Comparison of ENCODE assay signal across 8 cellular contexts in genomic region chr14:75223664-75224154, GRCh38. TPM values are rescaled to one million over a fixed set of nuclear protein-coding genes. Genes with fewer than 3 reads are reported as not detected.
A peak's percentile ranks its signal among the peaks of the same experiment; 100 is the strongest.
DNase-seq lines count a peak whose midpoint lies in the region; ATAC-seq and TF ChIP-seq lines count a peak whose summit lies in the region.

No MANE protein-coding gene starts in this region.

- H3K9ac ChIP-seq in H9 (ENCODE audit: extremely low read depth, insufficient read length, low read length) = no peak overlapping the region

- H2BK12ac ChIP-seq in H9 (ENCODE audit: insufficient read length, low read depth, low read length) = no peak overlapping the region

- H3K9me3 Mint-ChIP-seq in H9 = no peaks in the 10 kb centered on the region

- H3K36me3 Mint-ChIP-seq in H9 (ENCODE audit: insufficient read depth in 1 of 3, low read depth in 3 of 3) = no peaks in the 10 kb centered on the region

- peaks cover 31% of the 10 kb centered on the region in 2 experiments for H3K4me1 Mint-ChIP-seq in H9

- no peaks in the 10 kb centered on the region for H3K23me2 ChIP-seq in H9 (ENCODE audit: insufficient read length, low read depth, low read length, poor library complexity, severe bottlenecking)

- no peak overlapping the region for H3K56ac ChIP-seq in H9 (ENCODE audit: insufficient read length, low read depth, low read length)

- ATAC-seq in heart right ventricle = peak in 7 of 8 donors; percentile 60 to 79 (median 68)
- ATAC-seq in HG03521 (IDR thresholded peaks at IDR 0.05; ENCODE audit: unreplicated experiment) = no peak

- no peak overlapping the region for H2BK15ac ChIP-seq in H9 (ENCODE audit: low read depth, low read length)

- WGBS in H9 (ENCODE audit: extremely low coverage, insufficient read length, low lambda C conversion rate) = no CpG with 5 or more reads among the region's 4 CpGs
- WGBS in heart right ventricle, 2 donors = 65 to 71% methylated on average over 4 of the region's 4 CpGs

- no peak overlapping the region for H2AK5ac ChIP-seq in H9 (ENCODE audit: insufficient read length, low read length)

- no peaks in the 10 kb centered on the region for H3K27me3 Mint-ChIP-seq in H9 (ENCODE audit: low read depth)

- DNase-seq in EL = peak; percentile 45
- peak; percentile 52 for DNase-seq in H9
- peak; percentile 66 for DNase-seq in OCI-M1 (lab: John Stamatoyannopoulos, UW)
- peak in 1 of 2 donors; percentile 64 for DNase-seq in heart right ventricle
- DNase-seq in NCI-H748 treated with DMSO at 0.1 percent for 48 hours (lab: John Stamatoyannopoulos, UW) = no peak
- DNase-seq in GM03348 (ENCODE audit: low spot score) = no peak
- DNase-seq in T-helper 2 cell = no peak

- H3T11ph ChIP-seq in H9 (ENCODE audit: low read length) = no peak overlapping the region

- no peak overlapping the region for H3K4me3 ChIP-seq in heart right ventricle

- no peaks in the 10 kb centered on the region for H3K79me1 ChIP-seq in H9 (ENCODE audit: insufficient read depth, low read depth, low read length, poor library complexity, severe bottlenecking)

- no peak overlapping the region for H3K23ac ChIP-seq in H9 (ENCODE audit: insufficient read length, low read depth, low read length)

- H3K27me3 ChIP-seq in H9 (ENCODE audit: insufficient read depth, low read length) (no peaks in the 10 kb centered on the region), heart right ventricle (no peaks in the 10 kb centered on the region)

- H3K4me1 ChIP-seq in H9 (ENCODE audit: insufficient read depth, low read length) (peaks cover 5% of the 10 kb centered on the region; the same call in 1 of the 2 replicates), heart right ventricle (peaks cover 0 to 51% (median 0%) of the 10 kb centered on the region in 9 donors)

- H4K5ac ChIP-seq in H9 (ENCODE audit: insufficient read length, low read depth, low read length) = no peak overlapping the region

- H3K4me3 Mint-ChIP-seq in H9 = peak overlapping the region; percentile 17 to 53; a peak in 3 of 5 replicates

- TF ChIP-seq CTCF in H9 (conservative IDR thresholded peaks at IDR 0.05) (no peak), heart right ventricle (IDR thresholded peaks at IDR 0.05) (no peak)

- H2AFZ ChIP-seq in H9 (ENCODE audit: low read length) = no peak overlapping the region

- H3K27ac ChIP-seq in H9 (ENCODE audit: insufficient read length, low read depth, low read length) (peak overlapping the region; percentile 52), heart right ventricle (no peak overlapping the region)

- H3K18ac ChIP-seq in H9 (ENCODE audit: insufficient read length, low read depth, low read length) = peak overlapping the region; percentile 50

- no peak overlapping the region for H3K4ac ChIP-seq in H9 (ENCODE audit: low read depth, low read length)

- H2BK120ac ChIP-seq in H9 (ENCODE audit: low read depth, low read length, poor library complexity, severe bottlenecking) = no peak overlapping the region

- no peaks in the 10 kb centered on the region for H4K20me1 ChIP-seq in H9 (ENCODE audit: control insufficient read depth, insufficient read depth, insufficient read length)

- no peaks in the 10 kb centered on the region for H3K79me2 ChIP-seq in H9 (ENCODE audit: insufficient read depth, low read length)

- H3K4me2 ChIP-seq in H9 (ENCODE audit: insufficient read depth, insufficient read length, low read length) = no peak overlapping the region

- H3K27ac Mint-ChIP-seq in H9 = peak overlapping the region; percentile 71 to 92 (median 90)

- no peak overlapping the region for H2BK20ac ChIP-seq in H9 (ENCODE audit: low read depth, low read length, poor library complexity, severe bottlenecking)

- H2BK5ac ChIP-seq in H9 (ENCODE audit: insufficient read length, low read length) = no peak overlapping the region

- H4K8ac ChIP-seq in H9 (replicated peaks; ENCODE audit: insufficient read length, low read depth, low read length) = no peak overlapping the region

- H3K36me3 ChIP-seq in heart right ventricle = no peaks in the 10 kb centered on the region

- H3K9me3 ChIP-seq in H9 (ENCODE audit: control insufficient read depth, low read depth, low read length) (no peaks in the 10 kb centered on the region), heart right ventricle (no peaks in the 10 kb centered on the region)

- no peak overlapping the region for H4K91ac ChIP-seq in H9 (ENCODE audit: insufficient read length, low read depth, low read length)

- intact Hi-C loops in heart right ventricle (cut with DNase I) = loop anchor here in 1 of 10 donors (10.0 kb wide), 1 partner anchor 271 kb away; no protein-coding TSS in a partner anchor

- H3K14ac ChIP-seq in H9 (ENCODE audit: insufficient read depth, low read length) = peak overlapping the region; percentile 67; the same call in 1 of the 2 replicates

RNA-seq across cellular contexts. Expression of gene TMED10, which starts 47.3 kb away (rescaled TPM):
- total RNA-seq in H9 (2021) = 176 and 180 TPM in 2 replicates
- total RNA-seq in heart right ventricle = 100 to 1,000 TPM; 219 to 366 (median 294) TPM
- polyA plus RNA-seq in heart right ventricle = 100 to 1,000 TPM in 1 of 2 donors, 10 to 100 TPM in 1; 29.1 to 196 TPM

RNA-seq across cellular contexts. Expression of gene FOS, which starts 54.9 kb away (rescaled TPM):
- total RNA-seq in H9 (2021) (28.1 and 33.9 TPM in 2 replicates), heart right ventricle (100 to 1,000 TPM in 3 of 10 donors, 10 to 100 TPM in 6, 1 to 10 TPM in 1; 9.3 to 173 (median 64.0) TPM)
- 10 to 100 TPM; 17.3 to 49.9 TPM for polyA plus RNA-seq in heart right ventricle

Comparison
In these comparisons a context has a peak if more than half of its experiments do, and no peak if none do; other contexts are left out.
1. DNase-seq: peak in EL (single experiment), H9 (single experiment) and OCI-M1 (single experiment); none in NCI-H748 treated with DMSO at 0.1 percent for 48 hours (single experiment), GM03348 (single experiment) and T-helper 2 cell (0 of 5).